In the genomic region with DNA sequence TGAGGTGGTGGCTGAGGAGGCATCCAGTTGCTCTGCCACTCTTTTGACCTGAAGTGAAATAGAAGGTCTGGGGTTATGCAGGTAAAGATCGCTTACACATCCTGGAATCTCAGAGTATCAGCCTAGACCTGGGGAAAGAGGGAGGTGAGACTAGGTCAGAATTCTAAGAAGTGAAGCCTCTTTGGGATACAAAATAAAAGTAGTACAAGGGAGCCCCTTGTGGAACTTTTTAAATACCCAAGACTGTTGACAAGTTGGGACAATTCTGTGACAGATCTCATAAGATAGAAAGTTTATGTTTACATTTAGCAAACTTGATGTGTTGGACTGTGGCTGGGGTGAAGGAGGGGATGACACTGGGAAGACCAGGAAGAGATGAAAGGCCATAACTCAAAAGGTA, we compare ENCODE assay signal across 8 cellular contexts.
DNase-seq lines count a peak whose midpoint lies in the region; ATAC-seq and TF ChIP-seq lines count a peak whose summit lies in the region.

No MANE protein-coding gene starts in this region.

- H3K4me1 Mint-ChIP-seq in stimulated activated naive CD8-positive, alpha-beta T cell treated with anti-CD3 and anti-CD28 coated beads, Interleukin-15, amount 100 ng/mL, for 72 hours, result peaks cover 21% of the 10 kb centered on the region

- H3K9me3 Mint-ChIP-seq in stimulated activated naive CD8-positive, alpha-beta T cell treated with anti-CD3 and anti-CD28 coated beads, Interleukin-15, amount 100 ng/mL, for 72 hours, result peaks cover 7 to 17% of the 10 kb centered on the region in 2 donors

- no peak overlapping the region for H3K4me3 ChIP-seq in OCI-LY1 (ENCODE audit: low read depth, low read length, poor library complexity, severe bottlenecking)

- no peaks in the 10 kb centered on the region for H3K9me2 ChIP-seq in OCI-LY1 (ENCODE audit: low read depth, low read length)

- no peaks in the 10 kb centered on the region for H3F3A ChIP-seq in OCI-LY1 (ENCODE audit: insufficient read depth, low read length)

- ATAC-seq in stimulated activated naive CD8-positive, alpha-beta T cell treated with anti-CD3 and anti-CD28 coated beads, Interleukin-15, Interleukin-2, amounts not matched to agents 100 U/mL and 50 U/mL, for 24 hours, result peak; percentile 43
- ATAC-seq in stimulated activated naive CD8-positive, alpha-beta T cell treated with anti-CD3 and anti-CD28 coated beads, Interleukin-15, amount 100 ng/mL, for 72 hours, result no peak
- no peak for ATAC-seq in GM21619 (IDR thresholded peaks at IDR 0.05; ENCODE audit: unreplicated experiment)

- H3K4me1 ChIP-seq in OCI-LY1 (ENCODE audit: insufficient read depth, low read length, severe bottlenecking), result peaks cover 5% of the 10 kb centered on the region

- H3K4me3 Mint-ChIP-seq in stimulated activated naive CD8-positive, alpha-beta T cell treated with anti-CD3 and anti-CD28 coated beads, Interleukin-15, amount 100 ng/mL, for 72 hours, result no peak overlapping the region

- H3K27ac Mint-ChIP-seq in stimulated activated naive CD8-positive, alpha-beta T cell treated with anti-CD3 and anti-CD28 coated beads, Interleukin-15, amount 100 ng/mL, for 72 hours, result no peak overlapping the region

- H3K27ac ChIP-seq in OCI-LY1 (ENCODE audit: low read depth, low read length, poor library complexity, severe bottlenecking), result no peak overlapping the region

- peak; percentile 62; the same call in 1 of the 2 replicates for TF ChIP-seq CTCF in OCI-LY1 (IDR thresholded peaks at IDR 0.05; ENCODE audit: low read length)

- no peaks in the 10 kb centered on the region for H3K27me3 ChIP-seq in OCI-LY1 (ENCODE audit: insufficient read depth, low read length)

- peaks cover 10% of the 10 kb centered on the region; the same call in 1 of the 2 replicates for H3K9me3 ChIP-seq in OCI-LY1 (ENCODE audit: low read length)

- DNase-seq in stimulated activated naive CD8-positive, alpha-beta T cell treated with anti-CD3 and anti-CD28 coated beads, Interleukin-15, Interleukin-2, amounts not matched to agents 100 U/mL and 50 U/mL, for 24 hours, result no peak
- DNase-seq in stimulated activated naive CD8-positive, alpha-beta T cell treated with anti-CD3 and anti-CD28 coated beads, Interleukin-15, amount 100 ng/mL, for 72 hours, result no peak
- DNase-seq in fibroblast of peridontal ligament (ENCODE audit: extremely low read depth), result peak; percentile 33
- no peak for DNase-seq in stimulated activated CD4-positive, alpha-beta T cell treated with anti-CD3 and anti-CD28 coated beads, Interleukin-4, amount 100 ng/mL, for 4 hours
- no peak for DNase-seq in NCI-H1092 treated with DMSO at 0.1 percent for 48 hours (lab: John Stamatoyannopoulos, UW)
- DNase-seq in NCI-H128 (lab: John Stamatoyannopoulos, UW; ENCODE audit: unreplicated experiment), result no peak

- no peaks in the 10 kb centered on the region; the same call in 1 of the 2 replicates for H3K36me3 ChIP-seq in OCI-LY1 (ENCODE audit: insufficient read depth, low read length)

- no peaks in the 10 kb centered on the region for H3K79me2 ChIP-seq in OCI-LY1 (ENCODE audit: insufficient read depth, low read length)

- H4K20me1 ChIP-seq in OCI-LY1 (ENCODE audit: insufficient read depth, low read length), result no peaks in the 10 kb centered on the region

- H3K4me2 ChIP-seq in OCI-LY1 (ENCODE audit: low read length), result no peak overlapping the region

- H2AFZ ChIP-seq in OCI-LY1 (ENCODE audit: low read length), result no peak overlapping the region

- no peaks in the 10 kb centered on the region for H3K27me3 Mint-ChIP-seq in stimulated activated naive CD8-positive, alpha-beta T cell treated with anti-CD3 and anti-CD28 coated beads, Interleukin-15, amount 100 ng/mL, for 72 hours

- no peak overlapping the region for H3K9ac ChIP-seq in OCI-LY1 (ENCODE audit: low read length)
